11 cellular contexts compared by ENCODE assay signal in the genomic region with DNA sequence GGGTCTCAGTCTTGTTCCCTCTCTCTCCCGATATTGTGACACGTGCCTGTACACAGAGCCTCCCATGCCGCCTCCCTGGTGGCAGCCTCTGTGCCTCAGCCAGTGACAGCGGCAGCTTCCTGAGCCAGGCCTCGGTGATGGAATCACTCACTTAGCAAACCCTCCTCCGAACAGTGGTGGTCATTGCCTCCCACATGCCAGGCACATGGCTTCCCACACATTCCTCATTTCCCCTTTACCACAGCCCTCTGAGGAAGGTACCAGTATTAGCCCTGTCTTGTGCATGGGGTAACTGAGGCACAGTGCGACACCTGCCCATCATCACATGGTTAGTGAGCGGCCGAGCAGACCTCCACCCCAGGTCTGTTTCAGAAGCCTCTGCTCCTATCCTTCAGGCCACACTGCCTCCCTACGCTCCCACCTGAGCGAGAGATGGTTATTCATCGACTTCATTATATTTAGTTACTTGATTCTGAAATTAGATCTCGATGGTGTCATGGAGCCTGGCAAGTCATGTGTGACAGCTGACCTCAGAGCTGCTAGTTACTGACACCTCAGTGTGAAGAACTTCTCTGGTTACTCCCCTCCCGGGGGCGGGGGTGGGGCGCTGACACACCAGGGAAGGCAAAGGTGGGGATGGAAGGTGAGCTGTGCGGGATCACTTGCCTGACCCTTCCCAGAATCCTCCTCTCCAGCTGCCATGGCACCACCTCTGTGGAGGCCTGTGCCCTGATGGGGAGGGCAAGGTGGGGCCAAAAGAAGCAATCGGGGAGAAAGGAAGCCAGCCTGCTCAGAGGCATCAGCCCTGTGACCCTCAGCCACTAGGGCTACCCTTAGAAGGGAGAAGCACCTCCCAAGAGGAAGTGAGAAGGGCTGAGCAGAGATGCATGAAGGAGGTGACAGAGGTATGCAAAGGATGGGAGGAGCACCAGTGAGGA. TPM values are rescaled to one million over a fixed set of nuclear protein-coding genes. Genes with fewer than 3 reads are reported as not detected.
A peak's percentile ranks its signal among the peaks of the same experiment; 100 is the strongest.
DNase-seq lines count a peak whose midpoint lies in the region; ATAC-seq, FAIRE-seq and TF ChIP-seq lines count a peak whose summit lies in the region.
"Had no signal": no experiment of that assay in that cellular context is flagged by ENCODE, and none has a peak within 500 bp of the region (broad histone marks: within the 10 kb centered on the region; RNA-seq: fewer than 3 reads in every experiment).

No MANE protein-coding gene starts in this region.

- H3K27me3 ChIP-seq in GM12878 (replicated peaks in 1 of 2; ENCODE audit: control insufficient read depth in 2 of 2, insufficient read depth in 2 of 2, low read length in 1 of 2): no peaks in the 10 kb centered on the region
- no peaks in the 10 kb centered on the region for H3K27me3 ChIP-seq in mammary epithelial cell (ENCODE audit: insufficient read depth, low read length)

- H3K4me2 ChIP-seq in GM12878 (ENCODE audit: control insufficient read depth, insufficient read depth) (peak overlapping the region; percentile 88), mammary epithelial cell (ENCODE audit: insufficient read depth, low read depth, low read length) (no peak overlapping the region)

- peak; percentile 90 for FAIRE-seq in GM19239 (lab: Jason Lieb, UNC)
- FAIRE-seq in GM12878 (lab: Jason Lieb, UNC): peak; percentile 88

- H3K4me1 ChIP-seq in GM12878 (ENCODE audit: control insufficient read depth, insufficient read depth, low read length) (peaks cover 18% of the 10 kb centered on the region), mammary epithelial cell (ENCODE audit: insufficient read depth, low read length) (no peaks in the 10 kb centered on the region)

- H4K20me1 ChIP-seq in GM12878 (ENCODE audit: control insufficient read depth, insufficient read depth) (no peaks in the 10 kb centered on the region), mammary epithelial cell (ENCODE audit: insufficient read depth, low read length) (no peaks in the 10 kb centered on the region)

- RAD21 ChIA-PET in GM12878 (lab: Charles Lee; ENCODE audit: unreplicated experiment): interaction anchor here (1.0 to 1.5 kb wide), 5 partner anchors 12 to 141 kb away, joined by 3 to 6 read pairs (median 4); no protein-coding TSS in a partner anchor

- POLR2A ChIA-PET in GM12878 (lab: Charles Lee): interaction anchor here (1.1 to 1.5 kb wide), 2 partner anchors 120 to 125 kb away, joined by 3 to 4 read pairs; no protein-coding TSS in a partner anchor

- intact Hi-C loops in GM12878 (cut with micrococcal nuclease; ENCODE audit: unreplicated experiment): no loop called here
- intact Hi-C loops in mammary epithelial cell (cut with micrococcal nuclease): no loop called here
- intact Hi-C loops in left colon (cut with DNase I, micrococcal nuclease): loop anchor here in 1 of 2 donors (10.0 kb wide), 2 partner anchors 115 to 355 kb away; no protein-coding TSS in a partner anchor

- WGBS in GM12878 (ENCODE audit: insufficient coverage, insufficient replicate concordance, low lambda C conversion rate, missing lambda C conversion rate): 16% methylated on average over 18 of the region's 18 CpGs
- WGBS in mammary epithelial cell (ENCODE audit: low coverage, missing lambda C conversion rate): 88% methylated on average over 11 of the region's 18 CpGs

- SMC1A ChIA-PET in GM12878 (lab: Charles Lee; ENCODE audit: uncharacterized antibody, unreplicated experiment): interaction anchor here (0.6 to 2.9 kb wide), 4 partner anchors 11 to 832 kb away, joined by 3 to 11 read pairs (median 6); no protein-coding TSS in a partner anchor

- H3K9ac ChIP-seq in GM12878 (ENCODE audit: control insufficient read depth, insufficient read depth, low read length): peak overlapping the region; percentile 35; the same call in 1 of the 2 replicates
- no peak overlapping the region for H3K9ac ChIP-seq in mammary epithelial cell (ENCODE audit: insufficient read depth, low read length)

- TF ChIP-seq CTCF in GM12878 (IDR thresholded peaks at IDR 0.05 in 2 of 3, conservative IDR thresholded peaks at IDR 0.05 in 1 of 3; ENCODE audit: control insufficient read depth in 2 of 3, extremely low read depth in 1 of 3, insufficient read depth in 1 of 3, low read depth in 3 of 3, low read length in 3 of 3) (peak in 1 of 3 experiments; percentile 17; a peak in 1 of 6 replicates), mammary epithelial cell (conservative IDR thresholded peaks at IDR 0.05 in 1 of 2, IDR thresholded peaks at IDR 0.05 in 1 of 2; ENCODE audit: extremely low read depth in 1 of 2, insufficient read depth in 1 of 2, low read depth in 1 of 2, low read length in 2 of 2) (no peak)

- H3K36me3 ChIP-seq in GM12878 (ENCODE audit: control insufficient read depth in 2 of 2, insufficient read depth in 2 of 2, low read length in 1 of 2): no peaks in the 10 kb centered on the region
- H3K36me3 ChIP-seq in mammary epithelial cell (ENCODE audit: insufficient read depth, low read length): no peaks in the 10 kb centered on the region

- H3K79me2 ChIP-seq in GM12878 (ENCODE audit: control insufficient read depth, insufficient read depth, low read length) (no peaks in the 10 kb centered on the region), mammary epithelial cell (ENCODE audit: insufficient read depth, low read length) (no peaks in the 10 kb centered on the region)

- TF ChIP-seq POLR2A in GM12878 (IDR thresholded peaks at IDR 0.05; ENCODE audit: low read depth, low read length): peak; percentile 44; the same call in 1 of the 2 replicates

- in situ Hi-C loops in GM12878 (cut with MboI): no loop called here
- in situ Hi-C loops in mammary epithelial cell (cut with MboI; ENCODE audit: low sequenced_read_pairs in 2 of 2): loop anchor here in 1 of 2 donors (25.0 kb wide), 1 partner anchor 318 kb away; a partner anchor contains a TSS

- BruUV-seq in GM12878 (replicated peaks; lab: Mats Ljungman, UMichigan) (no TSS peak), mammary epithelial cell (replicated peaks; lab: Mats Ljungman, UMichigan) (no TSS peak)

- dilution Hi-C loops in mammary epithelial cell (cut with HindIII; ENCODE audit: low sequenced_read_pairs): no loop called here

- H2AFZ ChIP-seq in GM12878 (ENCODE audit: control insufficient read depth, low read depth, low read length) (peak overlapping the region; percentile 77), mammary epithelial cell (ENCODE audit: low read depth, low read length) (no peak overlapping the region)

- H3K9me3 ChIP-seq in GM12878 (replicated peaks; ENCODE audit: control insufficient read depth, insufficient read depth, low read length): no peaks in the 10 kb centered on the region
- no peaks in the 10 kb centered on the region for H3K9me3 ChIP-seq in mammary epithelial cell (replicated peaks; ENCODE audit: insufficient read depth, low read length)

- DNase-seq in CD1c-positive myeloid dendritic cell (ENCODE audit: extremely low spot score): peak; percentile 62
- DNase-seq in GM19239 (ENCODE audit: insufficient read length, low spot score): peak; percentile 71
- DNase-seq in GM12878 (ENCODE audit: low read depth, low spot score): peak; percentile 67
- DNase-seq in mammary epithelial cell: no peak
- no peak for DNase-seq in LoVo (ENCODE audit: low spot score)
- DNase-seq in left colon: no peak
- DNase-seq in NCI-H146 (lab: John Stamatoyannopoulos, UW): no peak
- DNase-seq: activated gamma-delta T cell; EL; stimulated activated CD4-positive, alpha-beta T cell treated with anti-CD3 and anti-CD28 coated beads, Interleukin-2, amount 100 ng/mL, for 48 hours had no signal

- H3K4me3 ChIP-seq in GM12878 (peak overlapping the region; percentile 25; the same call in 1 of the 2 replicates), mammary epithelial cell (replicated peaks in 1 of 3; ENCODE audit: insufficient read depth in 1 of 3, low read depth in 2 of 3, low read length in 3 of 3) (no peak overlapping the region)

- no peak for TF ChIP-seq RAD21 in GM12878 (IDR thresholded peaks at IDR 0.05; ENCODE audit: insufficient read depth, low read depth, low read length)

- CTCF ChIA-PET in GM12878 (lab: Yijun Ruan, JAX): interaction anchor here (1.0 to 2.3 kb wide), 3 partner anchors 9 to 26 kb away, joined by 4 to 7 read pairs (median 7); no protein-coding TSS in a partner anchor
- CTCF ChIA-PET in mammary epithelial cell (lab: Charles Lee; ENCODE audit: low non-redundant PET): no interaction called here

- peak; percentile 60 for ATAC-seq in HG03095 (IDR thresholded peaks at IDR 0.05; ENCODE audit: unreplicated experiment)
- peak; percentile 93 for ATAC-seq in GM12878
- no peak for ATAC-seq in left colon

- TF ChIP-seq EP300 in GM12878 (IDR thresholded peaks at IDR 0.05; ENCODE audit: borderline replicate concordance in 1 of 2, control insufficient read depth in 1 of 2, low read depth in 2 of 2, low read length in 2 of 2): peak; percentile 66 to 70; a peak in 1 of 4 replicates

- H3K27ac ChIP-seq in GM12878 (ENCODE audit: control insufficient read depth, insufficient read depth): peak overlapping the region; percentile 59
- no peak overlapping the region for H3K27ac ChIP-seq in mammary epithelial cell (ENCODE audit: insufficient read depth, low read depth, low read length)

TF ChIP-seq in GM12878, 131 proteins besides CTCF, POLR2A, EP300 and RAD21 (continues in another document):
- TF ChIP-seq CREB1 (IDR thresholded peaks at IDR 0.05; ENCODE audit: low read depth): peak; percentile 83
- peak; percentile 19 for TF ChIP-seq EED (IDR thresholded peaks at IDR 0.05; ENCODE audit: low read depth)

RNA-seq across cellular contexts. Expression of a gene that starts 17.9 kb away (rescaled TPM):
- 0.67 and 1.2 TPM in 2 replicates for total RNA-seq in GM12878 (2013; cell fraction: nucleolus; rRNA removed)
- 1.1 and 2.0 TPM in 2 replicates for total RNA-seq in GM12878 (2014; rRNA removed)
- total RNA-seq in GM12878 (2014; rRNA removed; fragmentation: Illumina TruSeq; extraction: Trizol): 0.54 and 0.60 TPM in 2 replicates
- total RNA-seq in GM12878 (2021): 2.2 and 3.0 TPM in 2 replicates
- 0.10 TPM for polyA plus RNA-seq in GM12878 (2011; ENCODE audit: low read depth)
- 0.15 and 0.19 TPM in 2 replicates for polyA plus RNA-seq in GM12878 (2011; rRNA removed)
- 0.09 and 0.40 TPM in 2 replicates for polyA plus RNA-seq in GM12878 (2011; cell fraction: cytosol; rRNA removed)
- polyA plus RNA-seq in GM12878 (2011; cell fraction: nucleus; rRNA removed): 0.27 and 0.76 TPM in 2 replicates
- polyA plus RNA-seq in GM12878 (2012): 0.14 and 0.83 TPM in 2 replicates
- 1.1 and 2.2 TPM in 2 replicates for polyA plus RNA-seq in GM12878 (2014; fragmentation: Illumina TruSeq; extraction: Trizol)
- polyA plus RNA-seq in GM12878 (2014; fragmentation: Nextera tagmentation; extraction: Ambion mirVana): under 1 TPM; 0.02 to 0.26 TPM
- 0.94 and 1.00 TPM in 2 replicates for polyA plus RNA-seq in GM12878 (2014; rRNA removed)
- polyA plus RNA-seq in GM12878 (2016; fragmentation: Nextera tagmentation; extraction: Ambion mirVana): under 1 TPM in 1 of 2 experiments, not detected in 1; 0.90 TPM
- 0.22 and 0.77 TPM in 2 replicates for polyA minus RNA-seq in GM12878 (2011; rRNA and poly(A)+ RNA removed)
- polyA minus RNA-seq in GM12878 (2011; cell fraction: cytosol; rRNA and poly(A)+ RNA removed): not detected in 2 replicates
- 0.36 and 0.48 TPM in 2 replicates for polyA minus RNA-seq in GM12878 (2011; cell fraction: nucleus; rRNA and poly(A)+ RNA removed)
- total RNA-seq in mammary epithelial cell: 1 to 10 TPM; 1.7 to 1.8 TPM
- polyA plus RNA-seq in mammary epithelial cell: 2.3 TPM
- 1.8 TPM for polyA minus RNA-seq in mammary epithelial cell
- total RNA-seq in left colon: 1 to 10 TPM in 1 of 2 donors, under 1 TPM in 1; 0.84 to 3.1 TPM

Comparison
In these comparisons a context has a peak if more than half of its experiments do, and no peak if none do; other contexts are left out.
1. DNase-seq: peak in CD1c-positive myeloid dendritic cell (single experiment), GM19239 (single experiment) and GM12878 (single experiment); none in mammary epithelial cell (single experiment), LoVo (single experiment), left colon (0 of 2) and NCI-H146 (single experiment).